Comparison of ENCODE assay signal across 8 cellular contexts in the genomic region with DNA sequence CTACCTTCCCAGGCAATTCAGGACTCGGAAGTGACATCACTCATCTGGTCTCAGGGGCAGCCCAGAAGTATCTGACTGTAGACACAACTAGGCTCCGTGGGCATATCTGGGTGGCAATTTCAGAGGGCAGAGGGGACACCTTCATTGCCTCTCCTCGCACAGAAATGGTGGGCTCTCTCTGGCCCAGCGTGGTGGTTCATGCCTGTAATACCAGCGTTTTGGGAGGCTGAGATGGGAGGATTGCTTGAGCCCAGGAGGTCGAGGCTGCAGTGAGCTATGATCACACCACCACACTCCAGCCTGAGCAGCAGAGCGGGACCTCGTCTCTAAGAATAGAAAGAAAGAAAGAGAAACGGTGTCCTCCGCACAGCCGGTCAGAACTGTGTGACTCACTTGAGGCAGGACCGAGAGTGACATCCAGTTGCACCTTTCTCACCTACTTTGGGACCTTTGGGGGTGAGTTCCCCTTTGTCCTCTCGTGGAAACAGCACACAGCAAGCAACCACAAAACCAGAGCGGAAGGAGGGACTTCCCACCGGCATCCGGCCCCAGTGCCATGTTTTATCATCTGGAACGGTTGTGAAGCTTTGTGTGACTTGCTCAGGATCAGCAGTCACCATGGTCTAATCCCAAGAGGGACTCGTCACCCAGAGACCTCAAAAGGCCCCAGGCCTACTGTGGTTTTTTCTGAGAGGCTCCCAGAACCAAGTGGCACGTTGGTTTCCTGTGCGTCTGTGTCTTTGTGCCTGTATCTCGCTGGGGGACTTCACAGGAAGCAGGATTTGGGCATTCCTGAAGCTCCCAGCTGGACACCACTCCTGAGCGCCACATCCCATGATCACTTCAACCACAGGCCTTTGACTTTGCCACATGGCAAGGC. TPM values are rescaled to one million over a fixed set of nuclear protein-coding genes. Genes with fewer than 3 reads are reported as not detected.
DNase-seq lines count a peak whose midpoint lies in the region; ATAC-seq, FAIRE-seq and TF ChIP-seq lines count a peak whose summit lies in the region.

No MANE protein-coding gene starts in this region.

- no peaks in the 10 kb centered on the region for H3K79me2 ChIP-seq in GM12878 (ENCODE audit: control insufficient read depth, insufficient read depth, low read length)

- H3K4me1 Mint-ChIP-seq in Calu3 (ENCODE audit: low read depth, unreplicated experiment), result no peaks in the 10 kb centered on the region

- no peak overlapping the region for H3K4me3 Mint-ChIP-seq in Calu3 (ENCODE audit: low read depth, unreplicated experiment)

- peak; percentile 17; the same call in 1 of the 2 replicates for TF ChIP-seq RAD21 in GM12878 (IDR thresholded peaks at IDR 0.05; ENCODE audit: insufficient read depth, low read depth, low read length)

- CTCF ChIA-PET in GM12878 (lab: Yijun Ruan, JAX), result interaction anchor here (0.6 to 6.2 kb wide), 11 partner anchors 9 to 369 kb away, joined by 3 to 78 read pairs (median 5); partner anchors contain the start of gene EMID1
- CTCF ChIA-PET in Calu3 (lab: Charles Lee), result no interaction called here

- peaks cover 27% of the 10 kb centered on the region for H3K4me1 ChIP-seq in GM12878 (ENCODE audit: control insufficient read depth, insufficient read depth, low read length)

- H3K36me3 Mint-ChIP-seq in Calu3 (ENCODE audit: insufficient read depth, unreplicated experiment), result no peaks in the 10 kb centered on the region

- peak overlapping the region; percentile 76 for H3K27ac ChIP-seq in GM12878 (ENCODE audit: control insufficient read depth, insufficient read depth)

- POLR2A ChIA-PET in GM12878 (lab: Charles Lee), result interaction anchor here (0.6 to 10.6 kb wide), 4 partner anchors 9 to 438 kb away, joined by 3 to 239 read pairs (median 4); partner anchors contain the start of gene EMID1

- H3K9ac ChIP-seq in GM12878 (ENCODE audit: control insufficient read depth, insufficient read depth, low read length), result peak overlapping the region; percentile 44; the same call in 1 of the 2 replicates

- H3K9me3 Mint-ChIP-seq in Calu3 (ENCODE audit: low read depth, unreplicated experiment), result no peaks in the 10 kb centered on the region

- no peak for TF ChIP-seq CTCF in GM12878 (IDR thresholded peaks at IDR 0.05 in 2 of 3, conservative IDR thresholded peaks at IDR 0.05 in 1 of 3; ENCODE audit: control insufficient read depth in 2 of 3, extremely low read depth in 1 of 3, insufficient read depth in 1 of 3, low read depth in 3 of 3, low read length in 3 of 3)
- TF ChIP-seq CTCF in Calu3 (IDR thresholded peaks at IDR 0.05; ENCODE audit: unreplicated experiment), result no peak

- peak overlapping the region; percentile 64 for H3K4me2 ChIP-seq in GM12878 (ENCODE audit: control insufficient read depth, insufficient read depth)

- H3K9me3 ChIP-seq in GM12878 (replicated peaks; ENCODE audit: control insufficient read depth, insufficient read depth, low read length) (peaks cover 4% of the 10 kb centered on the region; the same call in 2 of the 3 replicates), MG63 (no peaks in the 10 kb centered on the region)

- in situ Hi-C loops in GM12878 (cut with MboI), result loop anchor here (5.0 kb wide), 1 partner anchor 35 kb away; no protein-coding TSS in a partner anchor

- H3K36me3 ChIP-seq in GM12878 (ENCODE audit: control insufficient read depth in 2 of 2, insufficient read depth in 2 of 2, low read length in 1 of 2) (no peaks in the 10 kb centered on the region), MG63 (no peaks in the 10 kb centered on the region)

- H4K20me1 ChIP-seq in GM12878 (ENCODE audit: control insufficient read depth, insufficient read depth), result no peaks in the 10 kb centered on the region

- TF ChIP-seq POLR2A in GM12878 (IDR thresholded peaks at IDR 0.05; ENCODE audit: low read depth, low read length), result no peak

- no TSS peak for BruUV-seq in GM12878 (replicated peaks; lab: Mats Ljungman, UMichigan)
- no TSS peak for BruUV-seq in Calu3 (replicated peaks; lab: Mats Ljungman, UMichigan)

- no peak overlapping the region for H3K27ac Mint-ChIP-seq in Calu3 (ENCODE audit: unreplicated experiment)

- no peak overlapping the region for H3K4me3 ChIP-seq in GM12878
- H3K4me3 ChIP-seq in MG63, result no peak overlapping the region

- H3K27me3 ChIP-seq in GM12878 (replicated peaks in 1 of 2; ENCODE audit: control insufficient read depth in 2 of 2, insufficient read depth in 2 of 2, low read length in 1 of 2) (no peaks in the 10 kb centered on the region; a peak in 1 of 4 replicates), MG63 (no peaks in the 10 kb centered on the region)

- FAIRE-seq in GM12878 (lab: Jason Lieb, UNC) (peak; percentile 100), HTR-8/SVneo (lab: Jason Lieb, UNC) (no peak)

- intact Hi-C loops in GM12878 (cut with micrococcal nuclease; ENCODE audit: unreplicated experiment) (loop anchor here (1.0 to 5.0 kb wide), 2 partner anchors 35 to 260 kb away; no protein-coding TSS in a partner anchor), Calu3 (cut with micrococcal nuclease; ENCODE audit: unreplicated experiment) (no loop called here)

- WGBS in GM12878 (ENCODE audit: insufficient coverage, insufficient replicate concordance, low lambda C conversion rate, missing lambda C conversion rate), result 4% methylated on average over 22 of the region's 22 CpGs

- DNase-seq in NAMALWA (ENCODE audit: low spot score) (peak; percentile 94), GM12878 (ENCODE audit: low read depth, low spot score) (peak; percentile 100), MG63 (no peak), dermis blood vessel endothelial cell (no peak), Calu3 (no peak), HTR-8/SVneo (ENCODE audit: insufficient read length, low spot score) (no peak)

- peaks cover 60% of the 10 kb centered on the region for H3K27me3 Mint-ChIP-seq in Calu3 (ENCODE audit: unreplicated experiment)

- H2AFZ ChIP-seq in GM12878 (ENCODE audit: control insufficient read depth, low read depth, low read length), result no peak overlapping the region

- RAD21 ChIA-PET in GM12878 (lab: Charles Lee; ENCODE audit: unreplicated experiment), result interaction anchor here (0.7 to 4.9 kb wide), 11 partner anchors 10 to 237 kb away, joined by 3 to 153 read pairs (median 4); partner anchors contain the start of genes EMID1 and KREMEN1

- peak; percentile 98 for TF ChIP-seq EP300 in GM12878 (IDR thresholded peaks at IDR 0.05; ENCODE audit: borderline replicate concordance in 1 of 2, control insufficient read depth in 1 of 2, low read depth in 2 of 2, low read length in 2 of 2)

- SMC1A ChIA-PET in GM12878 (lab: Charles Lee; ENCODE audit: uncharacterized antibody, unreplicated experiment), result interaction anchor here (0.5 to 6.2 kb wide), 9 partner anchors 9 to 726 kb away, joined by 3 to 165 read pairs (median 4); partner anchors contain the start of gene EMID1

- ATAC-seq in GM18520 (IDR thresholded peaks at IDR 0.05; ENCODE audit: unreplicated experiment) (peak; percentile 83), HG02610 (IDR thresholded peaks at IDR 0.05; ENCODE audit: unreplicated experiment) (peak; percentile 86), GM12878 (peak; percentile 88)

TF ChIP-seq in GM12878, 131 proteins besides CTCF, POLR2A, EP300 and RAD21 (continues in another document):
- TF ChIP-seq RAD51 (IDR thresholded peaks at IDR 0.05) (peak; percentile 58; the same call in 1 of the 2 replicates), BMI1 (IDR thresholded peaks at IDR 0.05; ENCODE audit: borderline replicate concordance) (peak; percentile 80), ZNF274 (IDR thresholded peaks at IDR 0.05; ENCODE audit: insufficient read depth, insufficient read length) (no peak), CREB1 (IDR thresholded peaks at IDR 0.05; ENCODE audit: low read depth) (peak; percentile 83), JUND (IDR thresholded peaks at IDR 0.05; ENCODE audit: low read depth, low read length) (peak; percentile 59; the same call in 1 of the 2 replicates)

RNA-seq across cellular contexts. Expression of gene EMID1, which starts 38.4 kb away (rescaled TPM):
- total RNA-seq in GM12878 (2013; cell fraction: nucleolus; rRNA removed), result 185 and 191 TPM in 2 replicates
- total RNA-seq in GM12878 (2014; rRNA removed) (12.0 and 19.4 TPM in 2 replicates), GM12878 (2014; rRNA removed; fragmentation: Illumina TruSeq; extraction: Trizol) (4.3 and 5.8 TPM in 2 replicates), GM12878 (2021) (17.5 and 18.3 TPM in 2 replicates), dermis blood vessel endothelial cell (2.9 and 6.1 TPM in 2 replicates), Calu3 (2022) (1.1 and 2.4 TPM in 2 replicates)
- 2.5 TPM for polyA plus RNA-seq in GM12878 (2011; ENCODE audit: low read depth)
- polyA plus RNA-seq in GM12878 (2011; rRNA removed) (29.3 and 60.3 TPM in 2 replicates), GM12878 (2014; fragmentation: Illumina TruSeq; extraction: Trizol) (0.54 and 2.3 TPM in 2 replicates), GM12878 (2014; fragmentation: Nextera tagmentation; extraction: Ambion mirVana) (1 to 10 TPM; 1.2 to 2.3 TPM), GM12878 (2014; rRNA removed) (20.7 and 23.8 TPM in 2 replicates), GM12878 (2016; fragmentation: Nextera tagmentation; extraction: Ambion mirVana) (10 to 100 TPM in 1 of 2 experiments, 1 to 10 TPM in 1; 10.0 to 13.9 TPM)
- polyA plus RNA-seq in GM12878 (2011; cell fraction: cytosol; rRNA removed), result 73.9 and 121 TPM in 2 replicates
- polyA plus RNA-seq in GM12878 (2011; cell fraction: nucleus; rRNA removed), result 196 and 245 TPM in 2 replicates
- polyA plus RNA-seq in GM12878 (2012), result 7.6 and 8.4 TPM in 2 replicates
- 53.3 and 85.9 TPM in 2 replicates for polyA minus RNA-seq in GM12878 (2011; rRNA and poly(A)+ RNA removed)
- 22.1 and 26.0 TPM in 2 replicates for polyA minus RNA-seq in GM12878 (2011; cell fraction: cytosol; rRNA and poly(A)+ RNA removed)
- polyA minus RNA-seq in GM12878 (2011; cell fraction: nucleus; rRNA and poly(A)+ RNA removed), result 59.2 and 86.3 TPM in 2 replicates
- total RNA-seq in MG63 (2014; rRNA removed; shearing (Covaris generic); ENCODE audit: low replicate concordance), result 1.4 and 2.7 TPM in 2 replicates

Comparison
In these comparisons a context has a peak if more than half of its experiments do, and no peak if none do; other contexts are left out.
1. DNase-seq: peak in NAMALWA (single experiment) and GM12878 (single experiment); none in MG63 (single experiment), dermis blood vessel endothelial cell (single experiment), Calu3 (single experiment) and HTR-8/SVneo (single experiment).
2. Peak in every context shown above with its lines, with median percentiles within 50 percentile points of each other: ATAC-seq.